ENCODE assay signal across 24 cellular contexts in genomic region chr11:108235192-108235591, GRCh38. TPM values are rescaled to one million over a fixed set of nuclear protein-coding genes. Genes with fewer than 3 reads are reported as not detected.
DNase-seq lines count a peak whose midpoint lies in the region; ATAC-seq and TF ChIP-seq lines count a peak whose summit lies in the region.
"Had no signal": no experiment of that assay in that cellular context is flagged by ENCODE, and none has a peak within 500 bp of the region (broad histone marks: within the 10 kb centered on the region; RNA-seq: fewer than 3 reads in every experiment).

No MANE protein-coding gene starts in this region.

- no peak for DNase-seq in activated T-cell treated with anti-CD3 and anti-CD28 coated beads, Interleukin-2, amount 50 U/mL, for 24 hours
- DNase-seq in activated T-cell treated with anti-CD3 and anti-CD28 coated beads, Interleukin-2, amount 50 U/mL, for 1 hour: no peak
- peak; percentile 91 for DNase-seq in LNCaP clone FGC (ENCODE audit: low read depth)
- DNase-seq in activated naive CD8-positive, alpha-beta T cell treated with anti-CD3 and anti-CD28 coated beads, Interleukin-2, amount 10 ng/mL, durations not matched to agents 7 days and 5 days: no peak
- no peak for DNase-seq in natural killer cell treated with Interleukin-12 subunit alpha and Interleukin-12 subunit beta and Interleukin-15 and Interleukin-18, amount 100 ng/mL, for 72 hours (ENCODE audit: low spot score)
- no peak for DNase-seq in BE2C
- no peak for DNase-seq in ACHN
- DNase-seq in activated CD4-positive, CD25-positive, alpha-beta regulatory T cell treated with anti-CD3 and anti-CD28 coated beads, Interleukin-2, amount 50 U/mL, for 72 hours: no peak
- DNase-seq: activated CD8-positive, alpha-beta memory T cell treated with anti-CD3 and anti-CD28 coated beads for 24 hours; activated naive CD4-positive, alpha-beta T cell treated with Interleukin-2 at 50 U/mL for 16 hours; activated T-cell treated with anti-CD3 and anti-CD28 coated beads, Interleukin-2, amount 50 U/mL, for 48 hours; central memory CD4-positive, alpha-beta T cell; glutamatergic neuron; H7; kidney glomerular epithelial cell; NCI-H1048; NCI-H187; NCI-H2227 treated with DMSO at 0.1 percent for 48 hours; NCI-H774; OCI-M1; SHP77 treated with DMSO at 0.1 percent for 48 hours; substantia nigra had no signal

- peaks cover 41% of the 10 kb centered on the region for H3K36me3 ChIP-seq in BE2C

- no peaks in the 10 kb centered on the region for H3K27me3 ChIP-seq in BE2C

- in situ Hi-C loops in ACHN (cut with HindIII; ENCODE audit: low pct_ligation_motif_present, low pct_unique_long_range_greater_than_20kb, low sequenced_read_pairs): no loop called here

- H3K4me1 ChIP-seq in BE2C: no peaks in the 10 kb centered on the region

- H3K4me3 ChIP-seq in LNCaP clone FGC (ENCODE audit: low read depth, low read length): no peak overlapping the region
- no peak overlapping the region for H3K4me3 ChIP-seq in BE2C (ENCODE audit: low read depth, low read length)
- H3K4me3 ChIP-seq: lung had no signal

- H3K9me3 Mint-ChIP-seq in activated T-cell treated with anti-CD3 and anti-CD28 coated beads, Interleukin-2, amount 50 U/mL, for 24 hours: no peaks in the 10 kb centered on the region
- H3K9me3 Mint-ChIP-seq in activated naive CD8-positive, alpha-beta T cell treated with anti-CD3 and anti-CD28 coated beads, Interleukin-2, amount 10 ng/mL, durations not matched to agents 7 days and 5 days: peaks cover under 1% of the 10 kb centered on the region
- H3K9me3 Mint-ChIP-seq in natural killer cell treated with Interleukin-12 subunit alpha and Interleukin-12 subunit beta and Interleukin-15 and Interleukin-18, amount 100 ng/mL, for 72 hours: peaks cover 2% of the 10 kb centered on the region

- no peaks in the 10 kb centered on the region for H3K27me3 Mint-ChIP-seq in activated T-cell treated with anti-CD3 and anti-CD28 coated beads, Interleukin-2, amount 50 U/mL, for 24 hours
- H3K27me3 Mint-ChIP-seq in activated naive CD8-positive, alpha-beta T cell treated with anti-CD3 and anti-CD28 coated beads, Interleukin-2, amount 10 ng/mL, durations not matched to agents 7 days and 5 days: no peaks in the 10 kb centered on the region
- no peaks in the 10 kb centered on the region for H3K27me3 Mint-ChIP-seq in natural killer cell treated with Interleukin-12 subunit alpha and Interleukin-12 subunit beta and Interleukin-15 and Interleukin-18, amount 100 ng/mL, for 72 hours

- peaks cover 77% of the 10 kb centered on the region for H3K4me1 Mint-ChIP-seq in activated T-cell treated with anti-CD3 and anti-CD28 coated beads, Interleukin-2, amount 50 U/mL, for 24 hours (ENCODE audit: low read depth)
- peaks cover 63% of the 10 kb centered on the region for H3K4me1 Mint-ChIP-seq in activated naive CD8-positive, alpha-beta T cell treated with anti-CD3 and anti-CD28 coated beads, Interleukin-2, amount 10 ng/mL, durations not matched to agents 7 days and 5 days
- H3K4me1 Mint-ChIP-seq in natural killer cell treated with Interleukin-12 subunit alpha and Interleukin-12 subunit beta and Interleukin-15 and Interleukin-18, amount 100 ng/mL, for 72 hours (ENCODE audit: low read depth in 2 of 2): peaks cover 50 to 62% of the 10 kb centered on the region in 2 donors

- no peak for ATAC-seq in activated naive CD8-positive, alpha-beta T cell treated with anti-CD3 and anti-CD28 coated beads, Interleukin-2, amount 10 ng/mL, durations not matched to agents 7 days and 5 days (ENCODE audit: low read depth)
- no peak for ATAC-seq in natural killer cell treated with Interleukin-12 subunit alpha and Interleukin-12 subunit beta and Interleukin-15 and Interleukin-18, amount 100 ng/mL, for 72 hours
- ATAC-seq: activated CD4-positive, CD25-positive, alpha-beta regulatory T cell treated with anti-CD3 and anti-CD28 coated beads, Interleukin-2, amount 50 U/mL, for 24 hours had no signal

- H3K9me3 ChIP-seq in BE2C: no peaks in the 10 kb centered on the region

- peaks cover 78% of the 10 kb centered on the region for H3K36me3 Mint-ChIP-seq in activated T-cell treated with anti-CD3 and anti-CD28 coated beads, Interleukin-2, amount 50 U/mL, for 24 hours (ENCODE audit: low read depth)
- H3K36me3 Mint-ChIP-seq in activated naive CD8-positive, alpha-beta T cell treated with anti-CD3 and anti-CD28 coated beads, Interleukin-2, amount 10 ng/mL, durations not matched to agents 7 days and 5 days: peaks cover 53% of the 10 kb centered on the region
- peaks cover 28% of the 10 kb centered on the region for H3K36me3 Mint-ChIP-seq in natural killer cell treated with Interleukin-12 subunit alpha and Interleukin-12 subunit beta and Interleukin-15 and Interleukin-18, amount 100 ng/mL, for 72 hours

- TF ChIP-seq CTCF in LNCaP clone FGC (IDR thresholded peaks at IDR 0.05; ENCODE audit: control insufficient read depth, extremely low read depth, insufficient read depth): no peak
- TF ChIP-seq CTCF in BE2C (IDR thresholded peaks at IDR 0.05; ENCODE audit: low read depth, low read length): no peak

- H3K27ac Mint-ChIP-seq in activated T-cell treated with anti-CD3 and anti-CD28 coated beads, Interleukin-2, amount 50 U/mL, for 24 hours: peak overlapping the region; percentile 90
- H3K27ac Mint-ChIP-seq in activated naive CD8-positive, alpha-beta T cell treated with anti-CD3 and anti-CD28 coated beads, Interleukin-2, amount 10 ng/mL, durations not matched to agents 7 days and 5 days: peak overlapping the region; percentile 93
- H3K27ac Mint-ChIP-seq in natural killer cell treated with Interleukin-12 subunit alpha and Interleukin-12 subunit beta and Interleukin-15 and Interleukin-18, amount 100 ng/mL, for 72 hours: peak overlapping the region; percentile 88 to 94

- H3K4me3 Mint-ChIP-seq in activated T-cell treated with anti-CD3 and anti-CD28 coated beads, Interleukin-2, amount 50 U/mL, for 24 hours: no peak overlapping the region
- no peak overlapping the region for H3K4me3 Mint-ChIP-seq in activated naive CD8-positive, alpha-beta T cell treated with anti-CD3 and anti-CD28 coated beads, Interleukin-2, amount 10 ng/mL, durations not matched to agents 7 days and 5 days
- peak overlapping the region; percentile 83 for H3K4me3 Mint-ChIP-seq in natural killer cell treated with Interleukin-12 subunit alpha and Interleukin-12 subunit beta and Interleukin-15 and Interleukin-18, amount 100 ng/mL, for 72 hours

- POLR2A ChIA-PET in activated naive CD8-positive, alpha-beta T cell treated with anti-CD3 and anti-CD28 coated beads, Interleukin-2, amount 10 ng/mL, durations not matched to agents 7 days and 5 days (lab: Charles Lee): interaction anchor here (13.4 kb wide), 1 partner anchor 9 kb away, joined by 489 read pairs; the partner anchor contains the start of genes ATM and NPAT

RNA-seq across cellular contexts. Expression of gene ATM, which starts 12.3 kb away (rescaled TPM):
- 100 to 1,000 TPM; 287 to 333 TPM for total RNA-seq in activated naive CD8-positive, alpha-beta T cell treated with anti-CD3 and anti-CD28 coated beads, Interleukin-2, amount 10 ng/mL, durations not matched to agents 7 days and 5 days
- total RNA-seq in natural killer cell treated with Interleukin-12 subunit alpha and Interleukin-12 subunit beta and Interleukin-15 and Interleukin-18, amount 100 ng/mL, for 72 hours: 100 to 1,000 TPM in 1 of 2 donors, 10 to 100 TPM in 1; 86.4 to 107 TPM
- 21.8 TPM for polyA plus RNA-seq in BE2C (2012; ENCODE audit: insufficient read depth, insufficient read length, low read depth)

RNA-seq across cellular contexts. Expression of gene NPAT, which starts 12.8 kb away (rescaled TPM):
- total RNA-seq in activated naive CD8-positive, alpha-beta T cell treated with anti-CD3 and anti-CD28 coated beads, Interleukin-2, amount 10 ng/mL, durations not matched to agents 7 days and 5 days: 10 to 100 TPM; 57.6 to 58.0 TPM
- total RNA-seq in natural killer cell treated with Interleukin-12 subunit alpha and Interleukin-12 subunit beta and Interleukin-15 and Interleukin-18, amount 100 ng/mL, for 72 hours: 10 to 100 TPM; 31.1 to 35.8 TPM
- 7.2 TPM for polyA plus RNA-seq in BE2C (2012; ENCODE audit: insufficient read depth, insufficient read length, low read depth)
